ENCODE assay signal across 13 cellular contexts in the genomic region with DNA sequence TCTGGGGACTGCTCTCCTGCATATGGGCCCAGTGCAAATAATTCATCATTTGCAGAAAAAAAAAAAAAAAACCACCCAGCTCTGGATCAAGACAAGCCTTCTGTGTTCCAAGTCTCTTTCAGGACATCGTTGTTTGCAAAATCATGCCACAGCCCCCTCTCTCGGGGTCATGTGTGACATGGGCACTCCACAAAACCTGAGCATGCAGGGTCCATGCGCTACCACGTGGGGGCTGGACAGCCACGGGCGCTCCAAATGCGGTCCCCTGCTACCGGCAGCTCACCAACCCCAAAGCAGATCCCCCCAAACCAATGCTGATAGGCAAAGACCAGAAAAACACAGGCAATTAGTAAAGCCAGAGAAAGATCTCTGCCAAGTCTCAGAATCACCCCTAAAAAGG. TPM values are rescaled to one million over a fixed set of nuclear protein-coding genes. Genes with fewer than 3 reads are reported as not detected.
DNase-seq lines count a peak whose midpoint lies in the region; ATAC-seq and TF ChIP-seq lines count a peak whose summit lies in the region.
"Had no signal": no experiment of that assay in that cellular context is flagged by ENCODE, and none has a peak within 500 bp of the region (broad histone marks: within the 10 kb centered on the region; RNA-seq: fewer than 3 reads in every experiment).

No MANE protein-coding gene starts in this region.

- H2AFZ ChIP-seq in osteoblast (ENCODE audit: low read length), result no peak overlapping the region
- H2AFZ ChIP-seq: GM23248 had no signal

- H4K20me1 ChIP-seq in osteoblast (ENCODE audit: insufficient read depth, low read length), result peaks cover 14% of the 10 kb centered on the region

- H3K4me3 ChIP-seq in osteoblast (ENCODE audit: insufficient read depth, low read length), result no peak overlapping the region
- H3K4me3 ChIP-seq in effector memory CD4-positive, alpha-beta T cell (ENCODE audit: insufficient read depth, low read depth, low read length, poor library complexity, severe bottlenecking), result no peak overlapping the region
- H3K4me3 ChIP-seq: GM23248 had no signal

- no peaks in the 10 kb centered on the region for H3K79me2 ChIP-seq in osteoblast (ENCODE audit: insufficient read depth, low read length)

- H3K27ac ChIP-seq in VCaP (peak overlapping the region; percentile 15; the same call in 1 of the 2 replicates), osteoblast (ENCODE audit: low read depth, low read length) (no peak overlapping the region)
- H3K27ac ChIP-seq in effector memory CD4-positive, alpha-beta T cell (ENCODE audit: insufficient read depth, low read length, poor library complexity, severe bottlenecking), result no peak overlapping the region
- H3K27ac ChIP-seq: GM23248, KMS-11 had no signal

- intact Hi-C loops in cardiac septum (cut with DNase I) (loop anchor here (5.0 to 10.0 kb wide), 2 partner anchors 462 to 1320 kb away; partner anchors contain the start of gene AJAP1), left cardiac atrium (cut with DNase I) (loop anchor here in 1 of 2 donors (10.0 kb wide), 2 partner anchors 460 to 1320 kb away; partner anchors contain the start of gene AJAP1)

- no peaks in the 10 kb centered on the region for H3K4me1 ChIP-seq in osteoblast (ENCODE audit: insufficient read depth, low read length)
- H3K4me1 ChIP-seq in effector memory CD4-positive, alpha-beta T cell (ENCODE audit: control insufficient read depth, insufficient read depth, low read length, poor library complexity, severe bottlenecking), result no peaks in the 10 kb centered on the region
- H3K4me1 ChIP-seq: BE2C had no signal

- no peaks in the 10 kb centered on the region for H3K27me3 ChIP-seq in osteoblast (ENCODE audit: insufficient read depth, low read length)
- H3K27me3 ChIP-seq in effector memory CD4-positive, alpha-beta T cell (replicated peaks; ENCODE audit: control insufficient read depth, insufficient read depth, low read length, poor library complexity, severe bottlenecking), result no peaks in the 10 kb centered on the region
- H3K27me3 ChIP-seq: BE2C had no signal

- no peak overlapping the region for H3K4me2 ChIP-seq in osteoblast (ENCODE audit: insufficient read depth, low read length)
- H3K4me2 ChIP-seq: KMS-11 had no signal

- peak; percentile 20 for DNase-seq in cardiac septum (ENCODE audit: low spot score)
- DNase-seq in left cardiac atrium, result no peak
- DNase-seq in osteoblast (ENCODE audit: insufficient read length, low spot score, missing footprints), result peak; percentile 31
- DNase-seq in effector memory CD4-positive, alpha-beta T cell, result no peak
- DNase-seq: NCI-H226; NCI-H774; NK-92 treated with Interleukin-12 subunit alpha and Interleukin-12 subunit beta, amount 100 ng/mL, for 24 hours had no signal

- ATAC-seq in left cardiac atrium (no peak), HG03097 (IDR thresholded peaks at IDR 0.05; ENCODE audit: low FRiP score, unreplicated experiment) (no peak), GM18517 (IDR thresholded peaks at IDR 0.05; ENCODE audit: unreplicated experiment) (no peak)

- no peaks in the 10 kb centered on the region for H3K9me3 ChIP-seq in osteoblast (ENCODE audit: low read depth, low read length)
- no peaks in the 10 kb centered on the region for H3K9me3 ChIP-seq in effector memory CD4-positive, alpha-beta T cell (ENCODE audit: control insufficient read depth, low read length)
- H3K9me3 ChIP-seq: BE2C had no signal

- H3K36me3 ChIP-seq in osteoblast (ENCODE audit: insufficient read depth, low read length), result no peaks in the 10 kb centered on the region
- H3K36me3 ChIP-seq in effector memory CD4-positive, alpha-beta T cell (ENCODE audit: control insufficient read depth, insufficient read depth, low read length), result no peaks in the 10 kb centered on the region
- H3K36me3 ChIP-seq: BE2C had no signal

- no peak for TF ChIP-seq CTCF in VCaP (conservative IDR thresholded peaks at IDR 0.05)
- no peak for TF ChIP-seq CTCF in osteoblast (IDR thresholded peaks at IDR 0.05; ENCODE audit: extremely low read depth, low read depth, low read length)

RNA-seq across cellular contexts. Expression of gene NPHP4, which starts 17.6 kb away (rescaled TPM):
- total RNA-seq in cardiac septum (6.6 TPM), left cardiac atrium (1 to 10 TPM; 5.1 to 7.3 TPM), osteoblast (6.5 and 8.0 TPM in 2 replicates)

Comparison
In these comparisons a context has a peak if more than half of its experiments do, and no peak if none do; other contexts are left out.
1. DNase-seq: peak in cardiac septum (single experiment) and osteoblast (single experiment); none in left cardiac atrium (single experiment) and effector memory CD4-positive, alpha-beta T cell (0 of 3).